ENCODE assay signal across 11 cellular contexts in the genomic region with DNA sequence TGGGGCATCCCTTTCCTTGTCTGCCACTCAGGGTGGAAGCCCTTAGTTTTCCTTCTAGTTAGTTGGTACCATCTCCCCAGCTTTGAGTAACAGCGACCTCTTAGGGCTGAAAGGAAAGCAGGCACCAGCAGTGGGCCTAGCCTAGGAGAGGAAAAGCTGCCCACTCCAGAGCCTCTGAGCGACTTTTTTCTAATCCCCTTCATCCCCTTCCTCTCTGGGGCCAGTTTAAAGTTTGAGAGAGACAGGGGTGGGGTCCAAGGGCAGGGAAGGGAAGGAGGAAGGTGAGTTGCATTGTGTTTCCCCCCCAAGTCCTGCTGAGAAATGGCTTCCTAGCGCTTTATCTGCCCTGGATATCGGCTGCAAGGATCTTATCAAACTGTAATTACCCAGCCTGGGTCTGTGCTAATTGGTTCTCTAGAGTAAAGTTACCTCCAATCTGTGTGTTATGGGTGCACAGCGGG.
A peak's percentile ranks its signal among the peaks of the same experiment; 100 is the strongest.
DNase-seq lines count a peak whose midpoint lies in the region; ATAC-seq and TF ChIP-seq lines count a peak whose summit lies in the region.
"Had no signal": no experiment of that assay in that cellular context is flagged by ENCODE, and none has a peak within 500 bp of the region (broad histone marks: within the 10 kb centered on the region; RNA-seq: fewer than 3 reads in every experiment).

No MANE protein-coding gene starts in this region.

- no peaks in the 10 kb centered on the region for H3K9me2 ChIP-seq in neural cell (ENCODE audit: insufficient read depth, low read length)

- no peak overlapping the region for H2AFZ ChIP-seq in neural cell (ENCODE audit: low read depth, low read length)

- H3F3A ChIP-seq in neural cell (ENCODE audit: insufficient read depth, low read length, poor library complexity, severe bottlenecking) = peaks cover 6% of the 10 kb centered on the region

- H3K27ac ChIP-seq in VCaP = no peak overlapping the region
- no peak overlapping the region for H3K27ac ChIP-seq in neural cell (ENCODE audit: low read length)
- H3K27ac ChIP-seq: ascending aorta had no signal

- H3K27me3 ChIP-seq in neural cell (ENCODE audit: insufficient read depth, low read depth, low read length) = no peaks in the 10 kb centered on the region
- H3K27me3 ChIP-seq: ascending aorta had no signal

- peak; percentile 29 for DNase-seq in NAMALWA (ENCODE audit: low spot score)
- DNase-seq in epidermal melanocyte (ENCODE audit: insufficient read length, low spot score) = no peak
- DNase-seq in SKM-1 treated with dmso at 0.1 percent for 144 hours (lab: John Stamatoyannopoulos, UW; ENCODE audit: unreplicated experiment) = no peak
- DNase-seq in Right ventricle myocardium inferior (ENCODE audit: missing footprints) = no peak
- DNase-seq: activated CD4-positive, alpha-beta T cell treated with anti-CD3 and anti-CD28 coated beads for 1 hour; NCI-H187 had no signal

- no peaks in the 10 kb centered on the region for H3K9me3 ChIP-seq in neural cell (ENCODE audit: low read length)
- H3K9me3 ChIP-seq: ascending aorta had no signal

- H3K36me3 ChIP-seq in neural cell (ENCODE audit: insufficient read depth, low read length) = no peaks in the 10 kb centered on the region
- H3K36me3 ChIP-seq: ascending aorta had no signal

- ATAC-seq in GM21576 (IDR thresholded peaks at IDR 0.05; ENCODE audit: unreplicated experiment) = no peak
- no peak for ATAC-seq in Right ventricle myocardium inferior

- no peaks in the 10 kb centered on the region for H3K79me2 ChIP-seq in neural cell (replicated peaks; ENCODE audit: insufficient read depth, low read length)

- H3K4me3 ChIP-seq in neural cell (ENCODE audit: low read length) = no peak overlapping the region
- H3K4me3 ChIP-seq: ascending aorta had no signal

- H3K9ac ChIP-seq in neural cell (ENCODE audit: low read length) = no peak overlapping the region

- no peak overlapping the region for H3K4me2 ChIP-seq in neural cell (ENCODE audit: low read length)

- intact Hi-C loops in Right ventricle myocardium inferior (cut with DNase I) = no loop called here

- peak; percentile 52 for TF ChIP-seq CTCF in GM12873 (IDR thresholded peaks at IDR 0.05; ENCODE audit: insufficient read depth, low read depth, low read length, missing control alignments)
- peak; percentile 72 for TF ChIP-seq CTCF in VCaP (conservative IDR thresholded peaks at IDR 0.05)
- TF ChIP-seq CTCF in neural cell (IDR thresholded peaks at IDR 0.05; ENCODE audit: poor library complexity, severe bottlenecking) = peak; percentile 61

- peak; percentile 65 for TF ChIP-seq RAD21 in neural cell (conservative IDR thresholded peaks at IDR 0.05)

- TF ChIP-seq EP300 in neural cell (conservative IDR thresholded peaks at IDR 0.05; ENCODE audit: poor library complexity, severe bottlenecking) = no peak

- H4K20me1 ChIP-seq in neural cell (ENCODE audit: insufficient read depth) = no peaks in the 10 kb centered on the region

TF ChIP-seq in neural cell, 6 proteins besides CTCF, POLR2A, EP300 and RAD21:
- TF ChIP-seq POLR2AphosphoS5 (IDR thresholded peaks at IDR 0.05) (no peak), SMC3 (conservative IDR thresholded peaks at IDR 0.05; ENCODE audit: poor library complexity) (peak; percentile 56)
